In the genomic region with DNA sequence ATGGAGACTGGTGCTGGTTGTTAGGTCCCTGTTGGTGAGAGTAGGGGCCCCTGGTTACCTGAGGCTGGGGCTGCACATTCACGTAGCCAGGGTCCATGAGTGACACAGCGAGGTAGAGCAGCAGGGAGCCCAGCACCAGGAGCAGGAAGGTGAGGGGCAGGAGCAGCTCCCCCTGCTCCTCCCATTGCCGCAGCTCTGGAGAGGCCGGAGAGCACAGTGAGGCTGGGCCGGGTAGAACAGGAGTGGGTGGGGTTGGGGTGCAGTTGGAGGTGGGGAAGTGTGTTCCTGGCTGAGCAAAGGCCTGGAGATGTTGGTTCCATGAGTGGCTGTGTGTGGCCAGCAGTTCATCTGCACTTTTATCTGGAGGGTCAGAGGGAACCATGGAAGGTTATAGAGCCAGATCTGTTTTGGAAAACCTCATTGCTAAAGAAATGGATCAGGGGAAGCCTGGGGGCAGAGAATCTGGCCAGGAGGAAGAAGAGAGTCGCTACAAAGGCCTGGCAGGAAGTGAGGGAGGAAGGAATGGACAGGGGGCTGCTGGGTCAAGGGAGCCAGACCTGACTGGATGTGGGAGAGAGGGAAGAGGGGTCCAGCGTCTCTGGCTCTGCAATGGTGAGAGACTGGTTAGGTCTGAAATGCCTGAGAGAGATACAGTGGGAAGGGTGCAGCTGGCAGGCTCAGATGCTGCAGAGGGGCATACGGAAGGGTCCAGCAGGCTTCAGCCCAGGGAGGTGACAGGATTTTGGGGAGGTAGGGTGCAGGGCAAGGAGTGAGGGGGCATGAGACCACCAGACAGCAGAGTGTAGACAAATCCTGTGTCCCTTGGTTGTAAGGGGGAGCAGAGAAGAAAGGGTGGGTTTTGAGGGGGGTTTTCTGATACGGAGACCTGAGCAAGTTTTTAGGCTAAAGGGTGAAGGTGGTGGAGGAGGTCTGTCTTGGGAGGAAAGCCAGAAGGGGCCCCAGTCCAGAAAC, we compare ENCODE assay signal across 10 cellular contexts. TPM values are rescaled to one million over a fixed set of nuclear protein-coding genes. Genes with fewer than 3 reads are reported as not detected.
A peak's percentile ranks its signal among the peaks of the same experiment; 100 is the strongest.
DNase-seq lines count a peak whose midpoint lies in the region; TF ChIP-seq lines count a peak whose summit lies in the region.
"Had no signal": no experiment of that assay in that cellular context is flagged by ENCODE, and none has a peak within 500 bp of the region (broad histone marks: within the 10 kb centered on the region; RNA-seq: fewer than 3 reads in every experiment).

No MANE protein-coding gene starts in this region.

- H3K36me3 Mint-ChIP-seq in progenitor cell of endocrine pancreas (ENCODE audit: insufficient read depth) = no peaks in the 10 kb centered on the region

- H3K4me1 ChIP-seq in NT2/D1 (ENCODE audit: insufficient read depth, insufficient read length) (peaks cover 8% of the 10 kb centered on the region), ectodermal cell (ENCODE audit: control insufficient read depth, insufficient read depth, low read length) (peaks cover 7% of the 10 kb centered on the region), thyroid gland (peaks cover 8 to 16% of the 10 kb centered on the region in 2 donors)
- H3K4me1 ChIP-seq: upper lobe of right lung had no signal

- H3K27me3 Mint-ChIP-seq in progenitor cell of endocrine pancreas = no peaks in the 10 kb centered on the region

- H3K27ac ChIP-seq in ectodermal cell (ENCODE audit: insufficient read depth, low read depth, low read length, poor library complexity, severe bottlenecking) = no peak overlapping the region
- peak overlapping the region in 1 of 3 donors; percentile 17 for H3K27ac ChIP-seq in thyroid gland

- H3K9me3 ChIP-seq in NT2/D1 (ENCODE audit: insufficient read depth, low read length) (no peaks in the 10 kb centered on the region), ectodermal cell (ENCODE audit: control insufficient read depth, low read length) (no peaks in the 10 kb centered on the region), thyroid gland (no peaks in the 10 kb centered on the region)
- H3K9me3 ChIP-seq: upper lobe of right lung had no signal

- intact Hi-C loops in thyroid gland (cut with DNase I) = loop anchor here (10.0 kb wide), 1 partner anchor 88 kb away; no protein-coding TSS in a partner anchor

- TF ChIP-seq CTCF in GM06990 (IDR thresholded peaks at IDR 0.05; ENCODE audit: insufficient read depth, low read length, poor library complexity, severe bottlenecking) = no peak
- TF ChIP-seq CTCF in progenitor cell of endocrine pancreas (IDR thresholded peaks at IDR 0.05; ENCODE audit: unreplicated experiment) = no peak
- no peak for TF ChIP-seq CTCF in thyroid gland (IDR thresholded peaks at IDR 0.05)

- peak overlapping the region; percentile 99 for H3K9ac ChIP-seq in NT2/D1 (ENCODE audit: insufficient read length, low read depth)

- WGBS in ectodermal cell, 2 experiments = 85 to 86% methylated on average over 9 of the region's 9 CpGs
- WGBS in thyroid gland, 2 donors = 67 to 70% methylated on average over 9 of the region's 9 CpGs

- peak overlapping the region; percentile 91 for H3K4me3 Mint-ChIP-seq in progenitor cell of endocrine pancreas (ENCODE audit: low read depth)

- H3K27me3 ChIP-seq in GM06990 (replicated peaks; ENCODE audit: control insufficient read depth, insufficient read depth, low read length) (no peaks in the 10 kb centered on the region), NT2/D1 (ENCODE audit: insufficient read depth, insufficient read length) (no peaks in the 10 kb centered on the region), ectodermal cell (ENCODE audit: control insufficient read depth, insufficient read depth, low read length, poor library complexity, severe bottlenecking) (no peaks in the 10 kb centered on the region), thyroid gland (no peaks in the 10 kb centered on the region)
- H3K27me3 ChIP-seq: heart left ventricle, upper lobe of right lung had no signal

- peak overlapping the region; percentile 34 for H3K27ac Mint-ChIP-seq in progenitor cell of endocrine pancreas

- no peaks in the 10 kb centered on the region for H3K9me3 Mint-ChIP-seq in progenitor cell of endocrine pancreas (ENCODE audit: low read depth)

- H3K4me1 Mint-ChIP-seq in progenitor cell of endocrine pancreas (ENCODE audit: low read depth) = peaks cover 15% of the 10 kb centered on the region

- TF ChIP-seq POLR2A in thyroid gland (IDR thresholded peaks at IDR 0.05) = no peak

- no peak for DNase-seq in GM06990 (ENCODE audit: extremely low read depth, insufficient read length)
- no peak for DNase-seq in NT2/D1 (ENCODE audit: low read depth, low spot score)
- no peak for DNase-seq in progenitor cell of endocrine pancreas (ENCODE audit: low spot score, unreplicated experiment)
- no peak for DNase-seq in NCI-H1105 treated with DMSO at 0.1 percent for 48 hours (lab: John Stamatoyannopoulos, UW)
- no peak for DNase-seq in thyroid gland
- DNase-seq in DMS153 treated with DMSO at 0.1 percent for 48 hours (lab: John Stamatoyannopoulos, UW; ENCODE audit: unreplicated experiment) = no peak
- DNase-seq in dedifferentiated amniotic fluid mesenchymal stem cell (ENCODE audit: extremely low spot score) = no peak
- DNase-seq: heart left ventricle, upper lobe of right lung had no signal

- H3K36me3 ChIP-seq in GM06990 (ENCODE audit: control insufficient read depth, insufficient read depth, low read length) = peaks cover 13% of the 10 kb centered on the region
- H3K36me3 ChIP-seq in NT2/D1 (ENCODE audit: insufficient read depth, insufficient read length, low read length) = peaks cover 39% of the 10 kb centered on the region
- no peaks in the 10 kb centered on the region for H3K36me3 ChIP-seq in ectodermal cell (ENCODE audit: control insufficient read depth, insufficient read depth, low read length)
- H3K36me3 ChIP-seq in thyroid gland = no peaks in the 10 kb centered on the region

- H3K4me3 ChIP-seq in GM06990 (replicated peaks; ENCODE audit: low read depth, low read length) = peak overlapping the region; percentile 99
- peak overlapping the region; percentile 94 for H3K4me3 ChIP-seq in NT2/D1 (ENCODE audit: insufficient read length, low read depth)
- peak overlapping the region; percentile 53 for H3K4me3 ChIP-seq in ectodermal cell (ENCODE audit: insufficient read depth, low read depth, low read length)
- H3K4me3 ChIP-seq in thyroid gland (replicated peaks in 1 of 3) = no peak overlapping the region

RNA-seq across cellular contexts. Expression of gene ZDHHC12, which starts 1.3 kb away (rescaled TPM):
- 42.8 TPM for polyA plus RNA-seq in ectodermal cell (2013, experiment 1 of 4)
- 45.8 TPM for polyA plus RNA-seq in ectodermal cell (2013, experiment 2 of 4)
- 38.0 TPM for polyA plus RNA-seq in ectodermal cell (2013, experiment 3 of 4)
- 35.8 TPM for polyA plus RNA-seq in ectodermal cell (2013, experiment 4 of 4)
- total RNA-seq in progenitor cell of endocrine pancreas (33.7 TPM in 2 replicates), thyroid gland (10 to 100 TPM; 21.2 to 45.7 (median 33.7) TPM)

RNA-seq across cellular contexts. Expression of gene PKN3, which starts 20.4 kb away (rescaled TPM):
- 16.8 TPM for polyA plus RNA-seq in ectodermal cell (2013, experiment 1 of 4)
- 13.9 TPM for polyA plus RNA-seq in ectodermal cell (2013, experiment 2 of 4)
- 13.9 TPM for polyA plus RNA-seq in ectodermal cell (2013, experiment 3 of 4)
- 13.0 TPM for polyA plus RNA-seq in ectodermal cell (2013, experiment 4 of 4)
- total RNA-seq in progenitor cell of endocrine pancreas = 20.0 and 20.2 TPM in 2 replicates
- total RNA-seq in thyroid gland = 1 to 10 TPM; 4.4 to 7.6 (median 6.4) TPM

RNA-seq across cellular contexts. Expression of gene SET, which starts 33.6 kb away (rescaled TPM):
- 1,043 TPM for polyA plus RNA-seq in ectodermal cell (2013, experiment 1 of 4)
- 1,040 TPM for polyA plus RNA-seq in ectodermal cell (2013, experiment 2 of 4)
- polyA plus RNA-seq in ectodermal cell (2013, experiment 3 of 4) = 878 TPM
- polyA plus RNA-seq in ectodermal cell (2013, experiment 4 of 4) = 915 TPM
- total RNA-seq in progenitor cell of endocrine pancreas (563 and 571 TPM in 2 replicates), thyroid gland (100 to 1,000 TPM; 173 to 217 (median 202) TPM)

RNA-seq across cellular contexts. Expression of gene ZER1, which starts 49.1 kb away (rescaled TPM):
- polyA plus RNA-seq in ectodermal cell (2013, experiment 1 of 4) = 31.8 TPM
- polyA plus RNA-seq in ectodermal cell (2013, experiment 2 of 4) = 38.6 TPM
- 22.0 TPM for polyA plus RNA-seq in ectodermal cell (2013, experiment 3 of 4)
- 25.5 TPM for polyA plus RNA-seq in ectodermal cell (2013, experiment 4 of 4)
- 38.4 and 42.2 TPM in 2 replicates for total RNA-seq in progenitor cell of endocrine pancreas
- total RNA-seq in thyroid gland = 100 to 1,000 TPM in 1 of 4 donors, 10 to 100 TPM in 3; 45.1 to 129 (median 70.2) TPM

Comparison
In these comparisons a context has a peak if more than half of its experiments do, and no peak if none do; other contexts are left out.
1. H3K4me3 ChIP-seq: peak in GM06990 (single experiment), NT2/D1 (single experiment) and ectodermal cell (single experiment); none in thyroid gland (0 of 3).